Comparison of ENCODE assay signal across 8 cellular contexts in the genomic region with DNA sequence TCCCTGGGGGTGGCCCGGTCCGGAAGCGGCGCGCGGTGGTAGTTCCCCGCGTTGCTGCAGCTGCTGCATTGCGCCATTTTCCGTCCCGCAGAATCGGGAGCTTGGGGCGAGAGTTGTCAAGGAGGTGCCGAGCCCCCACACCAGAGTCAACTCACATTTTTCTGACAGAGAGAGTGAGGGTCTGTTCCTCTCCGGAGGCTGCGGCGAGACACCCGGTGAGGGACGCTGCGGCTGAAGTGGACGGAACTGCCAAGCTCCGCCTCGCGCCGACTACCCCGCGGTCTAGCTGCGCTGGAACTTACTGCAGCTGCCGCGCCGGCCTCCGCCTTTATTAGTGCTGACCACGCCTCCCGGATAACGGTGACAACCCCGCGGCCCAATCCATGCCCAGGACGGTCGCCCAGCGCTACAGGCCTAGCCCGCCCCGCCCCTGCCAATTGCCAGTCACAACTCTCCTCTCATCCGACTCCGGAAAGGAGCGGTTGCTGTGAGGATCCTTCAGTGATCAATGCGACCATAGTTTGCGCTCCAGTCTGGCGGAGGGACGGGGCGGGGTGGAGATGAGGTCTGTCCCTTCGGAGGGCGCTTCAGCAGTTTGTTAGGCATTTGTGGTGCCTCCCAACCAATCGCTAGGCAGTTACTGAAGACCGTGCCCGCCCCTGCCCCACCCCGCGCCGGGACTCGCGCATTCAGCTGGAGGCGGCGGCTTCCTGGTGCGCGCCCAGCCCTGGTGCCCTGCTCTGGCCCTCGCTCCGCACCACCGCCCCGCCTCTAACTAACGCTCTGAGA. TPM values are rescaled to one million over a fixed set of nuclear protein-coding genes. Genes with fewer than 3 reads are reported as not detected.
DNase-seq lines count a peak whose midpoint lies in the region; ATAC-seq and TF ChIP-seq lines count a peak whose summit lies in the region.

A gene with protein sequence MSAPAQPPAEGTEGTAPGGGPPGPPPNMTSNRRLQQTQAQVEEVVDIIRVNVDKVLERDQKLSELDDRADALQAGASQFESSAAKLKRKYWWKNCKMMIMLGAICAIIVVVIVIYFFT (minus strand): TSS at position 303 of the 789 bp plus-strand sequence. CDS start 146 bp downstream, at position 157.

- DNase-seq in DMS53 treated with DMSO at 0.1 percent for 48 hours (lab: John Stamatoyannopoulos, UW; ENCODE audit: unreplicated experiment) (peak; percentile 100), Peyer's patch (peak; percentile 98 to 99 (median 99)), esophagus muscularis mucosa (ENCODE audit: extremely low spot score) (peak; percentile 100), myocyte (ENCODE audit: low read depth) (peak; percentile 97)
- DNase-seq in activated T-cell treated with anti-CD3 and anti-CD28 coated beads, Interleukin-2, amount 50 U/mL, for 48 hours: peak; percentile 98 to 99
- peak; percentile 93 to 98 for DNase-seq in stimulated activated CD8-positive, alpha-beta memory T cell treated with anti-CD3 and anti-CD28 coated beads, Interleukin-7, amount 100 ng/mL, for 48 hours (ENCODE audit: extremely low read depth in 1 of 2, low read depth in 1 of 2)

- TF ChIP-seq CTCF in KMS-11 (conservative IDR thresholded peaks at IDR 0.05; ENCODE audit: low read depth, low read length): no peak
- peak in 3 of 6 experiments; percentile 6 to 35 (median 33) for TF ChIP-seq CTCF in Peyer's patch (IDR thresholded peaks at IDR 0.05)
- no peak for TF ChIP-seq CTCF in esophagus muscularis mucosa (IDR thresholded peaks at IDR 0.05)

- H3K4me2 ChIP-seq in KMS-11: peak within 1 kb of the TSS; percentile 98

- peak within 1 kb of the TSS; percentile 56 for H3K27ac ChIP-seq in KMS-11
- H3K27ac ChIP-seq in Peyer's patch: peak within 1 kb of the TSS; percentile 80 to 92 (median 86)
- peak within 1 kb of the TSS; percentile 87 to 94 (median 88) for H3K27ac ChIP-seq in esophagus muscularis mucosa (replicated peaks in 1 of 4)

- H3K9me3 ChIP-seq in Peyer's patch (no peaks in the 10 kb centered on the region), esophagus muscularis mucosa (no peaks in the 10 kb centered on the region)

- TF ChIP-seq EP300 in esophagus muscularis mucosa (IDR thresholded peaks at IDR 0.05): no peak

- H3K4me1 ChIP-seq in KMS-11 (ENCODE audit: low read depth, poor library complexity, severe bottlenecking) (peaks cover 31% of the 10 kb centered on the region), Peyer's patch (peaks cover 0 to 34% (median 10%) of the 10 kb centered on the region in 4 donors), esophagus muscularis mucosa (peaks cover 15 to 52% (median 40%) of the 10 kb centered on the region in 4 donors)

- H3K27me3 ChIP-seq in KMS-11 (ENCODE audit: insufficient read depth, low read depth) (no peaks in the 10 kb centered on the region), Peyer's patch (no peaks in the 10 kb centered on the region), esophagus muscularis mucosa (no peaks in the 10 kb centered on the region)

- H2AFZ ChIP-seq in KMS-11 (ENCODE audit: low read depth): peak within 1 kb of the TSS; percentile 91

- intact Hi-C loops in esophagus muscularis mucosa (cut with DNase I): loop anchor here (2.0 kb wide), 1 partner anchor 62 kb away; no protein-coding TSS in a partner anchor

- H3K36me3 ChIP-seq in KMS-11 (ENCODE audit: insufficient read depth): no peaks in the 10 kb centered on the region
- H3K36me3 ChIP-seq in Peyer's patch: peaks cover 0 to 4% (median 0%) of the 10 kb centered on the region in 3 donors
- peaks cover 0 to 19% (median 9%) of the 10 kb centered on the region in 4 donors for H3K36me3 ChIP-seq in esophagus muscularis mucosa

- no peaks in the 10 kb centered on the region for H4K20me1 ChIP-seq in KMS-11 (ENCODE audit: insufficient read depth)

- H3K79me2 ChIP-seq in KMS-11 (ENCODE audit: insufficient read depth, low read depth): no peaks in the 10 kb centered on the region; the same call in 1 of the 2 replicates

- peak; percentile 98 to 100 for TF ChIP-seq POLR2A in Peyer's patch (IDR thresholded peaks at IDR 0.05)
- peak; percentile 97 for TF ChIP-seq POLR2A in esophagus muscularis mucosa (IDR thresholded peaks at IDR 0.05; ENCODE audit: low read depth)

- peak; percentile 80 for ATAC-seq in GM21737 (IDR thresholded peaks at IDR 0.05; ENCODE audit: unreplicated experiment)

- peak within 1 kb of the TSS; percentile 56 for H3K9ac ChIP-seq in KMS-11

- H3K4me3 ChIP-seq in KMS-11 (IDR thresholded peaks at IDR 0.05; ENCODE audit: insufficient read depth, low read depth, low read length): no peak within 1 kb of the TSS
- H3K4me3 ChIP-seq in Peyer's patch: peak within 1 kb of the TSS; percentile 54 to 84 (median 76)
- peak within 1 kb of the TSS; percentile 60 to 97 (median 84) for H3K4me3 ChIP-seq in esophagus muscularis mucosa

- under 1% methylated on average over 28 of the region's 69 CpGs for WGBS in esophagus muscularis mucosa

RNA-seq across cellular contexts. Expression of the gene that starts here (rescaled TPM):
- total RNA-seq in Peyer's patch (10 to 100 TPM in 2 of 4 donors, 1 to 10 TPM in 2; 5.3 to 17.4 (median 9.3) TPM), esophagus muscularis mucosa (1 to 10 TPM; 4.5 to 8.7 (median 6.7) TPM), myocyte (19.2 and 23.7 TPM in 2 replicates)
- 38.2 TPM for polyA plus RNA-seq in myocyte (2012)
